In the genomic region with DNA sequence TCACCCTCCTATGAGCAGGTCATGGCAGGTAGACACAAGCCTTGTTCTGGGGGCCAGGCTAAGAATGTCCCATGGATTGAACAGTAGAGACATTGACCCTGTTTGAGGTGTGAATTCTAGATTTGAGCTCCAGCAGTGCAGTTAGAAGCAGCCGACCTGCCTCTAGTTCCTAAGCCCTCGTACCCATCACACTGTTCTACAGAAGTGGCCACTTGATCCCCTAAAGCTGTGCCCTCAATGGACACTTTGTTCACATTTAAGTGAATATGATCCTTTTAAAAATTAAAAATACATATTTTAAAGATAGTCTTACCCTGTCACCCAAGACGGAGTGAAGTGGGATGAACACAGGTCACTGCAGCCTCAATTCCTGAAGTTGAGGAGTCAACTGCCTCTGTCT, we compare ENCODE assay signal across 6 cellular contexts.
"Had no signal": no experiment of that assay in that cellular context is flagged by ENCODE, and none has a peak within 500 bp of the region (broad histone marks: within the 10 kb centered on the region; RNA-seq: fewer than 3 reads in every experiment).

No MANE protein-coding gene starts in this region.

- DNase-seq: GOT3, H7, HFFc6 had no signal

- H3K9me3 ChIP-seq: HAP-1 had no signal

- H3K27ac Mint-ChIP-seq: HFFc6 had no signal

- H3K4me3 Mint-ChIP-seq: HFFc6, IgD-negative memory B cell had no signal

- H3K36me3 Mint-ChIP-seq: IgD-negative memory B cell had no signal

- H3K9me3 Mint-ChIP-seq: HFFc6, IgD-negative memory B cell had no signal

- H3K36me3 ChIP-seq: HAP-1 had no signal

- H3K27ac ChIP-seq: HL-60 had no signal

- H3K4me3 ChIP-seq: HAP-1 had no signal

- H3K4me1 ChIP-seq: HAP-1 had no signal
